In genomic region chr18:11658989-11659388, GRCh38 we compare ENCODE assay signal across 20 cellular contexts. TPM values are rescaled to one million over a fixed set of nuclear protein-coding genes. Genes with fewer than 3 reads are reported as not detected.
DNase-seq lines count a peak whose midpoint lies in the region; ATAC-seq and TF ChIP-seq lines count a peak whose summit lies in the region.
"Had no signal": no experiment of that assay in that cellular context is flagged by ENCODE, and none has a peak within 500 bp of the region (broad histone marks: within the 10 kb centered on the region; RNA-seq: fewer than 3 reads in every experiment).

No MANE protein-coding gene starts in this region.

- TF ChIP-seq EP300 in upper lobe of left lung (IDR thresholded peaks at IDR 0.05): no peak

- 83% methylated on average over 6 of the region's 6 CpGs for WGBS in hepatocyte (ENCODE audit: low lambda C conversion rate, missing lambda C conversion rate)
- WGBS in upper lobe of left lung, 2 donors: 63 to 68% methylated on average over 6 of the region's 6 CpGs

- no peak for ATAC-seq in activated CD8-positive, alpha-beta memory T cell treated with anti-CD3 and anti-CD28 coated beads, Interleukin-2, amount 10 ng/mL, durations not matched to agents 7 days and 5 days
- peak; percentile 88 for ATAC-seq in RWPE2 (ENCODE audit: low read depth)
- ATAC-seq in upper lobe of left lung (ENCODE audit: low FRiP score in 2 of 2): peak; percentile 27 to 75
- ATAC-seq in HG02852 (IDR thresholded peaks at IDR 0.05; ENCODE audit: unreplicated experiment): no peak
- ATAC-seq in stimulated activated memory B cell treated with anti-CD40 and anti-IgM and Interleukin-4, amounts not matched to agents 10 μg/mL and 1 μg/mL and 100 μg/mL, for 72 hours: no peak
- ATAC-seq: K562, Panc1 had no signal

- H3K27ac Mint-ChIP-seq in activated CD8-positive, alpha-beta memory T cell treated with anti-CD3 and anti-CD28 coated beads, Interleukin-2, amount 10 ng/mL, durations not matched to agents 7 days and 5 days: no peak overlapping the region
- H3K27ac Mint-ChIP-seq in stimulated activated memory B cell treated with anti-CD40 and anti-IgM and Interleukin-4, amounts not matched to agents 10 μg/mL and 1 μg/mL and 100 μg/mL, for 72 hours: no peak overlapping the region

- no peak for TF ChIP-seq CTCF in RWPE2 (IDR thresholded peaks at IDR 0.05; ENCODE audit: poor library complexity, severe bottlenecking)
- TF ChIP-seq CTCF in hepatocyte (IDR thresholded peaks at IDR 0.05; ENCODE audit: poor library complexity): no peak
- no peak for TF ChIP-seq CTCF in upper lobe of left lung (IDR thresholded peaks at IDR 0.05)

- H3K9me2 ChIP-seq in hepatocyte (replicated peaks; ENCODE audit: insufficient read depth): no peaks in the 10 kb centered on the region

- no peaks in the 10 kb centered on the region for H3K36me3 Mint-ChIP-seq in activated CD8-positive, alpha-beta memory T cell treated with anti-CD3 and anti-CD28 coated beads, Interleukin-2, amount 10 ng/mL, durations not matched to agents 7 days and 5 days
- H3K36me3 Mint-ChIP-seq in stimulated activated memory B cell treated with anti-CD40 and anti-IgM and Interleukin-4, amounts not matched to agents 10 μg/mL and 1 μg/mL and 100 μg/mL, for 72 hours: no peaks in the 10 kb centered on the region

- H3K4me2 ChIP-seq in hepatocyte: no peak overlapping the region

- no peak overlapping the region for H3K27ac ChIP-seq in RWPE2 (ENCODE audit: poor library complexity, severe bottlenecking)
- H3K27ac ChIP-seq in hepatocyte: no peak overlapping the region
- no peak overlapping the region for H3K27ac ChIP-seq in upper lobe of left lung

- H4K20me1 ChIP-seq in hepatocyte (ENCODE audit: insufficient read depth, poor library complexity, severe bottlenecking): no peaks in the 10 kb centered on the region

- H3K4me3 Mint-ChIP-seq in activated CD8-positive, alpha-beta memory T cell treated with anti-CD3 and anti-CD28 coated beads, Interleukin-2, amount 10 ng/mL, durations not matched to agents 7 days and 5 days: no peak overlapping the region
- H3K4me3 Mint-ChIP-seq in stimulated activated memory B cell treated with anti-CD40 and anti-IgM and Interleukin-4, amounts not matched to agents 10 μg/mL and 1 μg/mL and 100 μg/mL, for 72 hours: no peak overlapping the region

- peaks cover 21% of the 10 kb centered on the region for H3K27me3 Mint-ChIP-seq in activated CD8-positive, alpha-beta memory T cell treated with anti-CD3 and anti-CD28 coated beads, Interleukin-2, amount 10 ng/mL, durations not matched to agents 7 days and 5 days
- peaks cover 35% of the 10 kb centered on the region for H3K27me3 Mint-ChIP-seq in stimulated activated memory B cell treated with anti-CD40 and anti-IgM and Interleukin-4, amounts not matched to agents 10 μg/mL and 1 μg/mL and 100 μg/mL, for 72 hours

- TF ChIP-seq POLR2A in upper lobe of left lung (IDR thresholded peaks at IDR 0.05): no peak

- H3K4me3 ChIP-seq in RWPE2 (ENCODE audit: severe bottlenecking) (no peak overlapping the region), hepatocyte (no peak overlapping the region), upper lobe of left lung (no peak overlapping the region)
- H3K4me3 ChIP-seq: HAP-1, K562 had no signal

- H3K9me3 Mint-ChIP-seq in activated CD8-positive, alpha-beta memory T cell treated with anti-CD3 and anti-CD28 coated beads, Interleukin-2, amount 10 ng/mL, durations not matched to agents 7 days and 5 days (ENCODE audit: low read depth): no peaks in the 10 kb centered on the region
- no peaks in the 10 kb centered on the region for H3K9me3 Mint-ChIP-seq in stimulated activated memory B cell treated with anti-CD40 and anti-IgM and Interleukin-4, amounts not matched to agents 10 μg/mL and 1 μg/mL and 100 μg/mL, for 72 hours

- peak; percentile 19 for DNase-seq in activated CD8-positive, alpha-beta memory T cell treated with anti-CD3 and anti-CD28 coated beads, Interleukin-2, amount 10 ng/mL, durations not matched to agents 7 days and 5 days
- no peak for DNase-seq in activated CD8-positive, alpha-beta memory T cell treated with anti-CD3 and anti-CD28 coated beads, Interleukin-2, amount 50 U/mL, for 48 hours
- no peak for DNase-seq in RWPE2 (ENCODE audit: low spot score)
- DNase-seq in hepatocyte (ENCODE audit: low spot score): peak; percentile 29
- peak in 1 of 2 donors; percentile 80 for DNase-seq in upper lobe of left lung
- DNase-seq in OCI-M2 (lab: John Stamatoyannopoulos, UW; ENCODE audit: unreplicated experiment): no peak
- DNase-seq: C1 segment of cervical spinal cord, COR-L47, NCI-H1092, NCI-H2107, NCI-H748 treated with DMSO at 0.1 percent for 48 hours, SIG-M5 had no signal

- H3K27me3 ChIP-seq in RWPE2 (ENCODE audit: insufficient read depth, poor library complexity, severe bottlenecking) (no peaks in the 10 kb centered on the region), hepatocyte (peaks cover 8% of the 10 kb centered on the region), upper lobe of left lung (no peaks in the 10 kb centered on the region)

- no peak overlapping the region for H2AFZ ChIP-seq in hepatocyte

- no peaks in the 10 kb centered on the region for H3K4me1 Mint-ChIP-seq in activated CD8-positive, alpha-beta memory T cell treated with anti-CD3 and anti-CD28 coated beads, Interleukin-2, amount 10 ng/mL, durations not matched to agents 7 days and 5 days
- peaks cover 5% of the 10 kb centered on the region for H3K4me1 Mint-ChIP-seq in stimulated activated memory B cell treated with anti-CD40 and anti-IgM and Interleukin-4, amounts not matched to agents 10 μg/mL and 1 μg/mL and 100 μg/mL, for 72 hours

- no peaks in the 10 kb centered on the region for H3K9me3 ChIP-seq in RWPE2 (ENCODE audit: severe bottlenecking)
- H3K9me3 ChIP-seq in hepatocyte (ENCODE audit: low read depth): no peaks in the 10 kb centered on the region
- H3K9me3 ChIP-seq in upper lobe of left lung: no peaks in the 10 kb centered on the region
- H3K9me3 ChIP-seq: HAP-1 had no signal

- CTCF ChIA-PET in activated CD8-positive, alpha-beta memory T cell treated with anti-CD3 and anti-CD28 coated beads, Interleukin-2, amount 10 ng/mL, durations not matched to agents 7 days and 5 days (lab: Charles Lee): no interaction called here

- H3K36me3 ChIP-seq in RWPE2 (ENCODE audit: low read depth) (no peaks in the 10 kb centered on the region), hepatocyte (replicated peaks; ENCODE audit: insufficient read depth, low read depth) (no peaks in the 10 kb centered on the region), upper lobe of left lung (no peaks in the 10 kb centered on the region)
- H3K36me3 ChIP-seq: HAP-1 had no signal

- H3K4me1 ChIP-seq in RWPE2 (ENCODE audit: insufficient read depth, poor library complexity, severe bottlenecking) (peaks cover 7% of the 10 kb centered on the region), hepatocyte (ENCODE audit: insufficient read depth) (no peaks in the 10 kb centered on the region), upper lobe of left lung (peaks cover 2 to 7% (median 3%) of the 10 kb centered on the region in 4 donors)
- H3K4me1 ChIP-seq: HAP-1 had no signal

- no peaks in the 10 kb centered on the region for H3K79me2 ChIP-seq in hepatocyte

RNA-seq across cellular contexts. Expression of gene GNAL, which starts 30.1 kb away (rescaled TPM):
- total RNA-seq in activated CD8-positive, alpha-beta memory T cell treated with anti-CD3 and anti-CD28 coated beads, Interleukin-2, amount 10 ng/mL, durations not matched to agents 7 days and 5 days: under 1 TPM in 1 of 2 experiments, not detected in 1; 0.52 TPM
- total RNA-seq in hepatocyte (5.2 and 7.1 TPM in 2 replicates), upper lobe of left lung (1 to 10 TPM in 5 of 6 donors, under 1 TPM in 1; 1.00 to 6.7 (median 3.5) TPM)
- 2.7 and 4.4 TPM in 2 replicates for polyA plus RNA-seq in hepatocyte

RNA-seq across cellular contexts. Expression of gene SLC35G4, which starts 49.6 kb away (rescaled TPM):
- not detected for total RNA-seq in activated CD8-positive, alpha-beta memory T cell treated with anti-CD3 and anti-CD28 coated beads, Interleukin-2, amount 10 ng/mL, durations not matched to agents 7 days and 5 days
- total RNA-seq in hepatocyte (not detected in 2 replicates), upper lobe of left lung (not detected)
- not detected in 2 replicates for polyA plus RNA-seq in hepatocyte
- total RNA-seq: A172, G401, HT1080, K562 had no signal
- polyA plus RNA-seq: K562 had no signal

Comparison
In these comparisons a context has a peak if more than half of its experiments do, and no peak if none do; other contexts are left out.
1. DNase-seq: peak in activated CD8-positive, alpha-beta memory T cell treated with anti-CD3 and anti-CD28 coated beads, Interleukin-2, amount 10 ng/mL, durations not matched to agents 7 days and 5 days (single experiment) and hepatocyte (single experiment); none in activated CD8-positive, alpha-beta memory T cell treated with anti-CD3 and anti-CD28 coated beads, Interleukin-2, amount 50 U/mL, for 48 hours (single experiment), RWPE2 (single experiment) and OCI-M2 (single experiment).
2. ATAC-seq: peak in RWPE2 (single experiment) and upper lobe of left lung (2 of 2); none in activated CD8-positive, alpha-beta memory T cell treated with anti-CD3 and anti-CD28 coated beads, Interleukin-2, amount 10 ng/mL, durations not matched to agents 7 days and 5 days (single experiment), HG02852 (single experiment) and stimulated activated memory B cell treated with anti-CD40 and anti-IgM and Interleukin-4, amounts not matched to agents 10 μg/mL and 1 μg/mL and 100 μg/mL, for 72 hours (single experiment).